ENCODE assay signal across 1 cellular context in genomic region chr12:47772094-47772660, GRCh38.
TF ChIP-seq lines count a peak whose summit lies in the region.

No MANE protein-coding gene starts in this region.

TF ChIP-seq in IMR-90, 13 proteins besides CTCF, POLR2A, EP300 and RAD21 (continued from another document):
- TF ChIP-seq ELK1 (IDR thresholded peaks at IDR 0.05; ENCODE audit: borderline replicate concordance, low read depth, low read length) (no peak), MAZ (IDR thresholded peaks at IDR 0.05; ENCODE audit: borderline replicate concordance, low read depth, low read length) (no peak)
TF ChIP-seq in IMR-90: peak in this region for 0.
